ENCODE assay signal across 17 cellular contexts in the genomic region with DNA sequence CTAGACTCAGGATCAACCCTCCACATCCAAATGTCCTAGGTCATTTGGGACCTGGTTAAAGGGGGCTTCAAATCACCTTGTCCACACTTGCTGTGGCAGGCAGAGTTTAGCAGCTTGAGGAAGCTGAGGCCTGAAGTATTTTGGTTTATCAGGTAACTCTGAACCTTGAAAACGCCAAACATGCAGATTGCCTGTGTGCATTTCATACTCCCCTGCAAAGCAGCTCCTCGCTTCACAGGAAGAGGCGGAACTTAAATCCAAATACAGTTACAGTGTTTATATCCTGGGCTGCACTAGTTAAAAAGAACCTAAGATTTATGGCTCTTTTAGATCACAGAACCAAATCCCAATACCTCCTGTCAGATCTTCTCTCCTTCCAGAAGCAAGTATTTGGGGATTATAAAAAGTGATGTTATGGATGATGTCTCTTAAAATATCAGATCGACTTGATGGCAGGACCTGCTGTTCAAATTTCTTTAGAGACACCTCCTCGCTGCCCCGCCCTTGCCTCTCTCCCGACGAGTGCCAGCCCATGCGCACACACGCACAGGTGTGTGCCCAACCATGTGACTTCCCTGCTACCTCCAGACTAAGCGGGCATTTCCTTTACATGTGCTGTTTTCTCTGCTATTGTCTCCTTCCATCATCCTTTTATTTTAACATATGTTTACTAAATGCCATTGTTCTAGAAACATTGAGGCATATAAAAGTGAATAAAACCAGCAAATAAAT.
DNase-seq lines count a peak whose midpoint lies in the region; ATAC-seq and TF ChIP-seq lines count a peak whose summit lies in the region.
"Had no signal": no experiment of that assay in that cellular context is flagged by ENCODE, and none has a peak within 500 bp of the region (broad histone marks: within the 10 kb centered on the region; RNA-seq: fewer than 3 reads in every experiment).

No MANE protein-coding gene starts in this region.

- in situ Hi-C loops in transverse colon (cut with MboI; ENCODE audit: low pct_ligation_motif_present in 1 of 4, low pct_unique_long_range_greater_than_20kb in 1 of 4, low sequenced_read_pairs in 3 of 4) (no loop called here), brain microvascular endothelial cell (cut with HindIII; ENCODE audit: low pct_ligation_motif_present, low sequenced_read_pairs) (no loop called here)

- no peak overlapping the region for H3K4me3 ChIP-seq in hepatocyte
- H3K4me3 ChIP-seq in transverse colon: no peak overlapping the region
- H3K4me3 ChIP-seq in brain microvascular endothelial cell (ENCODE audit: low read depth, low read length): no peak overlapping the region
- H3K4me3 ChIP-seq: PC-9 had no signal

- peak; percentile 25 for DNase-seq in RPMI8226
- no peak for DNase-seq in hepatocyte (ENCODE audit: low spot score)
- no peak for DNase-seq in nephron progenitor cell
- DNase-seq in transverse colon: peak; percentile 59
- no peak for DNase-seq in activated T-cell treated with anti-CD3 and anti-CD28 coated beads for 4 hours
- DNase-seq in brain microvascular endothelial cell: no peak
- DNase-seq in activated effector memory CD4-positive, alpha-beta T cell treated with Interleukin-2 at 50 U/mL for 16 hours: no peak
- DNase-seq: ACHN; CD4-positive, alpha-beta T cell; DMS79; GOT3; NCI-H187 treated with DMSO at 0.1 percent for 48 hours; NCI-H446; NCI-H748 treated with DMSO at 0.1 percent for 48 hours; PC-9 had no signal

- H3K9me3 ChIP-seq in hepatocyte (ENCODE audit: low read depth): no peaks in the 10 kb centered on the region
- no peaks in the 10 kb centered on the region for H3K9me3 ChIP-seq in transverse colon

- peak overlapping the region; percentile 25 for H3K27ac Mint-ChIP-seq in nephron progenitor cell
- H3K27ac Mint-ChIP-seq: CD4-positive, alpha-beta T cell had no signal

- no peaks in the 10 kb centered on the region for H3K9me3 Mint-ChIP-seq in nephron progenitor cell
- H3K9me3 Mint-ChIP-seq: CD4-positive, alpha-beta T cell had no signal

- H3K4me1 Mint-ChIP-seq in nephron progenitor cell: peaks cover 32% of the 10 kb centered on the region

- peaks cover 11% of the 10 kb centered on the region for H3K27me3 Mint-ChIP-seq in nephron progenitor cell (ENCODE audit: low read depth, poor library complexity)

- no peak for ATAC-seq in HG03025 (IDR thresholded peaks at IDR 0.05; ENCODE audit: low FRiP score, unreplicated experiment)
- ATAC-seq: Right ventricle myocardium inferior had no signal

- no peak for TF ChIP-seq POLR2A in transverse colon (IDR thresholded peaks at IDR 0.05)

- no peak for TF ChIP-seq EP300 in transverse colon (IDR thresholded peaks at IDR 0.05; ENCODE audit: low read depth)

- H3K36me3 Mint-ChIP-seq in nephron progenitor cell (ENCODE audit: low read depth): no peaks in the 10 kb centered on the region

- H2AFZ ChIP-seq in hepatocyte: no peak overlapping the region
- H2AFZ ChIP-seq: PC-9 had no signal

- intact Hi-C loops in transverse colon (cut with DNase I; ENCODE audit: low total_unique reads): no loop called here

- 64% methylated on average over 11 of the region's 11 CpGs for WGBS in hepatocyte (ENCODE audit: low lambda C conversion rate, missing lambda C conversion rate)
- 25 to 41% methylated on average over 8 to 11 of the region's 11 CpGs for WGBS in transverse colon (ENCODE audit: low coverage in 1 of 2), 2 donors

- no peaks in the 10 kb centered on the region for H3K79me2 ChIP-seq in hepatocyte

- TF ChIP-seq CTCF in hepatocyte (IDR thresholded peaks at IDR 0.05; ENCODE audit: poor library complexity) (no peak), nephron progenitor cell (IDR thresholded peaks at IDR 0.05) (no peak), transverse colon (IDR thresholded peaks at IDR 0.05) (no peak), brain microvascular endothelial cell (IDR thresholded peaks at IDR 0.05; ENCODE audit: low read depth, low read length, missing control alignments) (no peak)

- H3K4me1 ChIP-seq in hepatocyte (ENCODE audit: insufficient read depth): peaks cover 20% of the 10 kb centered on the region
- H3K4me1 ChIP-seq in transverse colon: peaks cover 0 to 24% (median 3%) of the 10 kb centered on the region in 4 donors

- no peaks in the 10 kb centered on the region for H3K27me3 ChIP-seq in hepatocyte
- no peaks in the 10 kb centered on the region for H3K27me3 ChIP-seq in transverse colon
- H3K27me3 ChIP-seq in brain microvascular endothelial cell (replicated peaks): no peaks in the 10 kb centered on the region

- no peaks in the 10 kb centered on the region for H4K20me1 ChIP-seq in hepatocyte (ENCODE audit: insufficient read depth, poor library complexity, severe bottlenecking)

- no peak overlapping the region for H3K4me3 Mint-ChIP-seq in nephron progenitor cell
- H3K4me3 Mint-ChIP-seq: CD4-positive, alpha-beta T cell had no signal

- H3K36me3 ChIP-seq in hepatocyte (replicated peaks; ENCODE audit: insufficient read depth, low read depth): no peaks in the 10 kb centered on the region
- H3K36me3 ChIP-seq in transverse colon: no peaks in the 10 kb centered on the region
- no peaks in the 10 kb centered on the region for H3K36me3 ChIP-seq in brain microvascular endothelial cell (replicated peaks)

- H3K27ac ChIP-seq in hepatocyte (peak overlapping the region; percentile 65), transverse colon (no peak overlapping the region), brain microvascular endothelial cell (no peak overlapping the region)
- H3K27ac ChIP-seq: PC-9 had no signal

- peak overlapping the region; percentile 41 for H3K4me2 ChIP-seq in hepatocyte
- H3K4me2 ChIP-seq: PC-9 had no signal

- no peaks in the 10 kb centered on the region for H3K9me2 ChIP-seq in hepatocyte (replicated peaks; ENCODE audit: insufficient read depth)

Comparison
In these comparisons a context has a peak if more than half of its experiments do, and no peak if none do; other contexts are left out.
1. DNase-seq: peak in RPMI8226 (single experiment) and transverse colon (single experiment); none in hepatocyte (single experiment), nephron progenitor cell (single experiment), activated T-cell treated with anti-CD3 and anti-CD28 coated beads for 4 hours (single experiment), brain microvascular endothelial cell (single experiment) and activated effector memory CD4-positive, alpha-beta T cell treated with Interleukin-2 at 50 U/mL for 16 hours (single experiment).